In genomic region chr19:15673176-15673654, GRCh38 we compare ENCODE assay signal across 1 cellular context.
TF ChIP-seq lines count a peak whose summit lies in the region.

No MANE protein-coding gene starts in this region.

TF ChIP-seq in HepG2, 621 proteins besides CTCF, POLR2A, EP300 and RAD21 (continued from another document and continues in another):
- TF ChIP-seq ZBTB4 (CRISPR knock-in tag; IDR thresholded peaks at IDR 0.05; ENCODE audit: borderline replicate concordance) (no peak), ZNF841 (CRISPR knock-in tag; IDR thresholded peaks at IDR 0.05; ENCODE audit: borderline replicate concordance) (no peak), IRF9 (CRISPR knock-in tag; IDR thresholded peaks at IDR 0.05; ENCODE audit: borderline replicate concordance) (no peak), ZSCAN21 (CRISPR knock-in tag; IDR thresholded peaks at IDR 0.05; ENCODE audit: borderline replicate concordance) (no peak), ZNF768 (CRISPR knock-in tag; IDR thresholded peaks at IDR 0.05) (no peak), HMGA1 (CRISPR knock-in tag; conservative IDR thresholded peaks at IDR 0.05) (no peak), ZNF678 (CRISPR knock-in tag; IDR thresholded peaks at IDR 0.05) (no peak), MLLT10 (CRISPR knock-in tag; IDR thresholded peaks at IDR 0.05) (no peak), PCBP2 (optimal IDR thresholded peaks at IDR 0.05; ENCODE audit: low read depth, low read length, poor library complexity, severe bottlenecking) (no peak), ZNF329 (CRISPR knock-in tag; IDR thresholded peaks at IDR 0.05; ENCODE audit: low read depth) (no peak), CREBL2 (CRISPR knock-in tag; IDR thresholded peaks at IDR 0.05; ENCODE audit: borderline replicate concordance) (no peak), ATF3 (CRISPR knock-in tag; IDR thresholded peaks at IDR 0.05) (no peak), LRRFIP1 (CRISPR knock-in tag; conservative IDR thresholded peaks at IDR 0.05) (no peak), YEATS2 (CRISPR knock-in tag; IDR thresholded peaks at IDR 0.05; ENCODE audit: borderline replicate concordance) (no peak), KDM6A (CRISPR knock-in tag; IDR thresholded peaks at IDR 0.05; ENCODE audit: low read depth) (peak; percentile 61; the same call in 1 of the 2 replicates), ATF1 (CRISPR knock-in tag; IDR thresholded peaks at IDR 0.05) (no peak), SP4 (CRISPR knock-in tag; IDR thresholded peaks at IDR 0.05) (no peak), TBX2 (CRISPR knock-in tag; IDR thresholded peaks at IDR 0.05; ENCODE audit: borderline replicate concordance) (peak; percentile 63; the same call in 1 of the 2 replicates), ZNF362 (CRISPR knock-in tag; IDR thresholded peaks at IDR 0.05; ENCODE audit: borderline replicate concordance) (no peak), POLR2G (IDR thresholded peaks at IDR 0.05; ENCODE audit: low read depth, low read length) (no peak), SUZ12 (IDR thresholded peaks at IDR 0.05; ENCODE audit: low read depth, low read length) (no peak), ZNF703 (CRISPR knock-in tag; IDR thresholded peaks at IDR 0.05; ENCODE audit: borderline replicate concordance) (no peak), E2F2 (CRISPR knock-in tag; IDR thresholded peaks at IDR 0.05; ENCODE audit: borderline replicate concordance) (no peak), HMG20B (CRISPR knock-in tag; conservative IDR thresholded peaks at IDR 0.05) (peak; percentile 40; the same call in 1 of the 2 replicates), FOXA3 (CRISPR knock-in tag; IDR thresholded peaks at IDR 0.05) (peak; percentile 87), ZNF292 (CRISPR knock-in tag; IDR thresholded peaks at IDR 0.05; ENCODE audit: borderline replicate concordance, low read depth) (peak; percentile 67), TCF12 (IDR thresholded peaks at IDR 0.05) (no peak), TCF12 (CRISPR knock-in tag; IDR thresholded peaks at IDR 0.05) (0 out of 2 replicates have a peak, but pooled peaks have one; percentile 37), ZNF382 (CRISPR knock-in tag; IDR thresholded peaks at IDR 0.05; ENCODE audit: borderline replicate concordance) (no peak), ZNF629 (CRISPR knock-in tag; conservative IDR thresholded peaks at IDR 0.05) (no peak), TP53 (CRISPR knock-in tag; conservative IDR thresholded peaks at IDR 0.05) (no peak), ZNF205 (CRISPR knock-in tag; IDR thresholded peaks at IDR 0.05) (0 out of 2 replicates have a peak, but pooled peaks have one; percentile 30), TAF15 (IDR thresholded peaks at IDR 0.05; ENCODE audit: low read depth, low read length, poor library complexity, severe bottlenecking) (no peak), PHF8 (CRISPR knock-in tag; IDR thresholded peaks at IDR 0.05) (no peak), NFE2L1 (CRISPR knock-in tag; IDR thresholded peaks at IDR 0.05; ENCODE audit: borderline replicate concordance) (no peak), IRF1 (CRISPR knock-in tag; IDR thresholded peaks at IDR 0.05; ENCODE audit: low read depth) (no peak), PRPF4 (IDR thresholded peaks at IDR 0.05; ENCODE audit: low read depth, low read length, poor library complexity, severe bottlenecking) (no peak), ISL2 (CRISPR knock-in tag; IDR thresholded peaks at IDR 0.05) (no peak), ZNF333 (CRISPR knock-in tag; IDR thresholded peaks at IDR 0.05; ENCODE audit: borderline replicate concordance) (no peak), MXI1 (IDR thresholded peaks at IDR 0.05; ENCODE audit: borderline replicate concordance, low read depth, low read length) (no peak), ZNF343 (CRISPR knock-in tag; IDR thresholded peaks at IDR 0.05) (no peak), GPBP1L1 (CRISPR knock-in tag; IDR thresholded peaks at IDR 0.05) (no peak), SIN3A (IDR thresholded peaks at IDR 0.05; ENCODE audit: borderline replicate concordance, low read depth, low read length) (0 out of 2 replicates have a peak, but pooled peaks have one; percentile 44)
- TF ChIP-seq, protein P1, sequence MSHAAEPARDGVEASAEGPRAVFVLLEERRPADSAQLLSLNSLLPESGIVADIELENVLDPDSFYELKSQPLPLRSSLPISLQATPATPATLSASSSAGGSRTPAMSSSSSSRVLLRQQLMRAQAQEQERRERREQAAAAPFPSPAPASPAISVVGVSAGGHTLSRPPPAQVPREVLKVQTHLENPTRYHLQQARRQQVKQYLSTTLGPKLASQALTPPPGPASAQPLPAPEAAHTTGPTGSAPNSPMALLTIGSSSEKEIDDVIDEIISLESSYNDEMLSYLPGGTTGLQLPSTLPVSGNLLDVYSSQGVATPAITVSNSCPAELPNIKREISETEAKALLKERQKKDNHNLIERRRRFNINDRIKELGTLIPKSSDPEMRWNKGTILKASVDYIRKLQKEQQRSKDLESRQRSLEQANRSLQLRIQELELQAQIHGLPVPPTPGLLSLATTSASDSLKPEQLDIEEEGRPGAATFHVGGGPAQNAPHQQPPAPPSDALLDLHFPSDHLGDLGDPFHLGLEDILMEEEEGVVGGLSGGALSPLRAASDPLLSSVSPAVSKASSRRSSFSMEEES (CRISPR knock-in tag; IDR thresholded peaks at IDR 0.05), result no peak
- TF ChIP-seq, protein P2, sequence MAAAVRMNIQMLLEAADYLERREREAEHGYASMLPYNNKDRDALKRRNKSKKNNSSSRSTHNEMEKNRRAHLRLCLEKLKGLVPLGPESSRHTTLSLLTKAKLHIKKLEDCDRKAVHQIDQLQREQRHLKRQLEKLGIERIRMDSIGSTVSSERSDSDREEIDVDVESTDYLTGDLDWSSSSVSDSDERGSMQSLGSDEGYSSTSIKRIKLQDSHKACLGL (CRISPR knock-in tag; IDR thresholded peaks at IDR 0.05), result no peak
- TF ChIP-seq, protein P3, sequence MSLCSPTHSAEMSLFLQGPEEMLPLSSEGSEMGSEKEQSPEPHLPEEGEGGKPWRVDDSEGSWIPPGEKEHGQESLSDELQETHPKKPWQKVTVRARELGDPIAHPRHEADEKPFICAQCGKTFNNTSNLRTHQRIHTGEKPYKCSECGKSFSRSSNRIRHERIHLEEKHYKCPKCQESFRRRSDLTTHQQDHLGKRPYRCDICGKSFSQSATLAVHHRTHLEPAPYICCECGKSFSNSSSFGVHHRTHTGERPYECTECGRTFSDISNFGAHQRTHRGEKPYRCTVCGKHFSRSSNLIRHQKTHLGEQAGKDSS (CRISPR knock-in tag; IDR thresholded peaks at IDR 0.05; ENCODE audit: borderline replicate concordance, low read depth), result no peak
- TF ChIP-seq, protein P4, sequence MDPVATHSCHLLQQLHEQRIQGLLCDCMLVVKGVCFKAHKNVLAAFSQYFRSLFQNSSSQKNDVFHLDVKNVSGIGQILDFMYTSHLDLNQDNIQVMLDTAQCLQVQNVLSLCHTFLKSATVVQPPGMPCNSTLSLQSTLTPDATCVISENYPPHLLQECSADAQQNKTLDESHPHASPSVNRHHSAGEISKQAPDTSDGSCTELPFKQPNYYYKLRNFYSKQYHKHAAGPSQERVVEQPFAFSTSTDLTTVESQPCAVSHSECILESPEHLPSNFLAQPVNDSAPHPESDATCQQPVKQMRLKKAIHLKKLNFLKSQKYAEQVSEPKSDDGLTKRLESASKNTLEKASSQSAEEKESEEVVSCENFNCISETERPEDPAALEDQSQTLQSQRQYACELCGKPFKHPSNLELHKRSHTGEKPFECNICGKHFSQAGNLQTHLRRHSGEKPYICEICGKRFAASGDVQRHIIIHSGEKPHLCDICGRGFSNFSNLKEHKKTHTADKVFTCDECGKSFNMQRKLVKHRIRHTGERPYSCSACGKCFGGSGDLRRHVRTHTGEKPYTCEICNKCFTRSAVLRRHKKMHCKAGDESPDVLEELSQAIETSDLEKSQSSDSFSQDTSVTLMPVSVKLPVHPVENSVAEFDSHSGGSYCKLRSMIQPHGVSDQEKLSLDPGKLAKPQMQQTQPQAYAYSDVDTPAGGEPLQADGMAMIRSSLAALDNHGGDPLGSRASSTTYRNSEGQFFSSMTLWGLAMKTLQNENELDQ (CRISPR knock-in tag; IDR thresholded peaks at IDR 0.05; ENCODE audit: borderline replicate concordance), result no peak
